In genomic region chr21:43605320-43606244, GRCh38 we compare ENCODE assay signal across 2 cellular contexts.
TF ChIP-seq lines count a peak whose summit lies in the region.

No MANE protein-coding gene starts in this region.

TF ChIP-seq in HepG2, 621 proteins besides CTCF, POLR2A, EP300 and RAD21:
- TF ChIP-seq RAD51 (IDR thresholded peaks at IDR 0.05; ENCODE audit: borderline replicate concordance) (0 out of 2 replicates have a peak, but pooled peaks have one; percentile 12), KAT8 (CRISPR knock-in tag; IDR thresholded peaks at IDR 0.05) (no peak)

TF ChIP-seq in K562, 482 proteins besides CTCF, POLR2A, EP300 and RAD21:
- no peak for TF ChIP-seq GTF2A2 (tag; IDR thresholded peaks at IDR 0.05)
- TF ChIP-seq MIER1 (IDR thresholded peaks at IDR 0.05; ENCODE audit: low read depth), result no peak
- TF ChIP-seq PTBP1 (IDR thresholded peaks at IDR 0.05; ENCODE audit: low read depth, low read length), result no peak
- TF ChIP-seq, protein P1, sequence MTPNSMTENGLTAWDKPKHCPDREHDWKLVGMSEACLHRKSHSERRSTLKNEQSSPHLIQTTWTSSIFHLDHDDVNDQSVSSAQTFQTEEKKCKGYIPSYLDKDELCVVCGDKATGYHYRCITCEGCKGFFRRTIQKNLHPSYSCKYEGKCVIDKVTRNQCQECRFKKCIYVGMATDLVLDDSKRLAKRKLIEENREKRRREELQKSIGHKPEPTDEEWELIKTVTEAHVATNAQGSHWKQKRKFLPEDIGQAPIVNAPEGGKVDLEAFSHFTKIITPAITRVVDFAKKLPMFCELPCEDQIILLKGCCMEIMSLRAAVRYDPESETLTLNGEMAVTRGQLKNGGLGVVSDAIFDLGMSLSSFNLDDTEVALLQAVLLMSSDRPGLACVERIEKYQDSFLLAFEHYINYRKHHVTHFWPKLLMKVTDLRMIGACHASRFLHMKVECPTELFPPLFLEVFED (CRISPR knock-in tag; conservative IDR thresholded peaks at IDR 0.05), result no peak
- TF ChIP-seq NCOA6 (IDR thresholded peaks at IDR 0.05), result no peak
- TF ChIP-seq ARHGAP35 (IDR thresholded peaks at IDR 0.05; ENCODE audit: partially characterized antibody), result peak; percentile 25
- no peak for TF ChIP-seq MYC (IDR thresholded peaks at IDR 0.05; ENCODE audit: low read depth, low read length)
- TF ChIP-seq MYC (CRISPR knock-in tag; IDR thresholded peaks at IDR 0.05; ENCODE audit: borderline replicate concordance, low read depth), result no peak
- peak; percentile 96 for TF ChIP-seq EGR1 (conservative IDR thresholded peaks at IDR 0.05)
- TF ChIP-seq, protein P2, sequence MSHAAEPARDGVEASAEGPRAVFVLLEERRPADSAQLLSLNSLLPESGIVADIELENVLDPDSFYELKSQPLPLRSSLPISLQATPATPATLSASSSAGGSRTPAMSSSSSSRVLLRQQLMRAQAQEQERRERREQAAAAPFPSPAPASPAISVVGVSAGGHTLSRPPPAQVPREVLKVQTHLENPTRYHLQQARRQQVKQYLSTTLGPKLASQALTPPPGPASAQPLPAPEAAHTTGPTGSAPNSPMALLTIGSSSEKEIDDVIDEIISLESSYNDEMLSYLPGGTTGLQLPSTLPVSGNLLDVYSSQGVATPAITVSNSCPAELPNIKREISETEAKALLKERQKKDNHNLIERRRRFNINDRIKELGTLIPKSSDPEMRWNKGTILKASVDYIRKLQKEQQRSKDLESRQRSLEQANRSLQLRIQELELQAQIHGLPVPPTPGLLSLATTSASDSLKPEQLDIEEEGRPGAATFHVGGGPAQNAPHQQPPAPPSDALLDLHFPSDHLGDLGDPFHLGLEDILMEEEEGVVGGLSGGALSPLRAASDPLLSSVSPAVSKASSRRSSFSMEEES (CRISPR knock-in tag; IDR thresholded peaks at IDR 0.05), result peak; percentile 32; the same call in 1 of the 2 replicates
- no peak for TF ChIP-seq SMARCA4 (IDR thresholded peaks at IDR 0.05)
- no peak for TF ChIP-seq SP2 (IDR thresholded peaks at IDR 0.05; ENCODE audit: extremely low read depth, low read depth, low read length, poor library complexity, severe bottlenecking)
TF ChIP-seq in K562: peak in this region for 3.
